Comparison of ENCODE assay signal across 9 cellular contexts in the genomic region with DNA sequence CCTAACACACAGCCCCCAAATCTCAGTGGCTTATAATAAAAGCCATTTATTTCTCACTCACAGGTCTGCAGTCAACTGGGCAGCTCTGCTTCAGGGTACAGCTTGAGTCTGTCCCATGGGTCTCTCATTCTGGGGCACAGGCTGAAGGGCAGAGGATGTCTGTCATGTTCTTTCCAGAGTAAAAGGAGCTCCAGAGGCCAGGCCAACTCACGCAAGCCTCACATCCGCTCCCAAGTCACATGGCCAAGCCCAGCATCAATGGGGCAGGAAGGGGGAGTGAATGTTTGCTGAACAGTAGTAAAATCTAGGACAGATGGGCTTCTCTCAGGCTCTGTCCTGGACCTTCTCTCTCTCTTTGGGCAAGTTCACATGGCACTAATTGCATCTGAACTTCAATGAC. TPM values are rescaled to one million over a fixed set of nuclear protein-coding genes. Genes with fewer than 3 reads are reported as not detected.
DNase-seq lines count a peak whose midpoint lies in the region; ATAC-seq, FAIRE-seq and TF ChIP-seq lines count a peak whose summit lies in the region.
"Had no signal": no experiment of that assay in that cellular context is flagged by ENCODE, and none has a peak within 500 bp of the region (broad histone marks: within the 10 kb centered on the region; RNA-seq: fewer than 3 reads in every experiment).

No MANE protein-coding gene starts in this region.

- peak; percentile 77 to 79 for ATAC-seq in naive thymus-derived CD8-positive, alpha-beta T cell
- ATAC-seq in GM21381 (IDR thresholded peaks at IDR 0.05; ENCODE audit: unreplicated experiment): no peak

- no peak for TF ChIP-seq CTCF in Peyer's patch (IDR thresholded peaks at IDR 0.05)
- no peak for TF ChIP-seq CTCF in endothelial cell of umbilical vein (IDR thresholded peaks at IDR 0.05; ENCODE audit: extremely low read depth in 1 of 2, insufficient read depth in 1 of 2, low read depth in 1 of 2, low read length in 2 of 2)

- H3K27ac Mint-ChIP-seq in naive thymus-derived CD8-positive, alpha-beta T cell: peak overlapping the region in 9 of 10 donors; percentile 25 to 91 (median 48)

- H3K27ac ChIP-seq in Peyer's patch (peak overlapping the region in 2 of 4 donors; percentile 7 to 15), endothelial cell of umbilical vein (ENCODE audit: insufficient read depth, low read depth, low read length) (peak overlapping the region; percentile 58)

- peak overlapping the region; percentile 54 for H3K4me2 ChIP-seq in endothelial cell of umbilical vein (ENCODE audit: insufficient read depth, low read length)

- peak overlapping the region; percentile 77 for H2AFZ ChIP-seq in endothelial cell of umbilical vein (ENCODE audit: low read depth, low read length)

- no peaks in the 10 kb centered on the region for H3K36me3 Mint-ChIP-seq in naive thymus-derived CD8-positive, alpha-beta T cell

- H3K27me3 ChIP-seq in Peyer's patch: no peaks in the 10 kb centered on the region
- H3K27me3 ChIP-seq in endothelial cell of umbilical vein (ENCODE audit: control insufficient read depth in 2 of 2, insufficient read depth in 2 of 2, low read length in 2 of 2): peaks cover 0 to 2% of the 10 kb centered on the region in 2 experiments

- CTCF ChIA-PET in endothelial cell of umbilical vein (lab: Charles Lee): interaction anchor here (1.0 to 2.6 kb wide), 9 partner anchors 8 to 292 kb away, joined by 3 to 14 read pairs (median 4); no protein-coding TSS in a partner anchor

- H3K9ac ChIP-seq in endothelial cell of umbilical vein (replicated peaks; ENCODE audit: extremely low read depth, insufficient read depth, low read length): peak overlapping the region; percentile 20

- no TSS peak for BruUV-seq in endothelial cell of umbilical vein (replicated peaks; lab: Mats Ljungman, UMichigan)

- H3K9me3 ChIP-seq in Peyer's patch (no peaks in the 10 kb centered on the region), endothelial cell of umbilical vein (replicated peaks; ENCODE audit: control insufficient read depth, insufficient read depth, low read length) (no peaks in the 10 kb centered on the region)

- no peaks in the 10 kb centered on the region for H3K79me2 ChIP-seq in endothelial cell of umbilical vein (ENCODE audit: control insufficient read depth, insufficient read depth, low read length)

- H4K20me1 ChIP-seq in endothelial cell of umbilical vein (replicated peaks; ENCODE audit: control insufficient read depth, extremely low read depth, insufficient read depth, low read length): no peaks in the 10 kb centered on the region

- no peak overlapping the region for H3K4me3 ChIP-seq in Peyer's patch
- H3K4me3 ChIP-seq in endothelial cell of umbilical vein (replicated peaks in 1 of 3; ENCODE audit: insufficient read depth in 1 of 3, low read depth in 1 of 3, low read length in 3 of 3): no peak overlapping the region

- peaks cover 0 to 5% (median 0%) of the 10 kb centered on the region in 5 donors for H3K27me3 Mint-ChIP-seq in naive thymus-derived CD8-positive, alpha-beta T cell

- peaks cover 34 to 46% (median 42%) of the 10 kb centered on the region in 4 donors for H3K4me1 Mint-ChIP-seq in naive thymus-derived CD8-positive, alpha-beta T cell

- TF ChIP-seq POLR2A in Peyer's patch (IDR thresholded peaks at IDR 0.05) (no peak), endothelial cell of umbilical vein (IDR thresholded peaks at IDR 0.05; ENCODE audit: low read depth, low read length) (peak; percentile 67)

- FAIRE-seq in endothelial cell of umbilical vein (lab: Jason Lieb, UNC): peak; percentile 98

- H3K9me3 Mint-ChIP-seq in naive thymus-derived CD8-positive, alpha-beta T cell: no peaks in the 10 kb centered on the region

- peak overlapping the region in 8 of 10 donors; percentile 8 to 80 (median 38) for H3K4me3 Mint-ChIP-seq in naive thymus-derived CD8-positive, alpha-beta T cell

- intact Hi-C loops in endothelial cell of umbilical vein (cut with micrococcal nuclease): loop anchor here (2.0 kb wide), 1 partner anchor 52 kb away; no protein-coding TSS in a partner anchor

- dilution Hi-C loops in endothelial cell of umbilical vein (cut with MboI; ENCODE audit: extremely low pct_ligation_motif_present, low sequenced_read_pairs): no loop called here

- H3K9me1 ChIP-seq in endothelial cell of umbilical vein (replicated peaks; ENCODE audit: control insufficient read depth, extremely low read depth, insufficient read depth, low read length): no peaks in the 10 kb centered on the region

- H3K4me1 ChIP-seq in Peyer's patch (peaks cover 0 to 33% (median 1%) of the 10 kb centered on the region in 4 donors), endothelial cell of umbilical vein (ENCODE audit: control insufficient read depth, extremely low read depth, insufficient read depth, low read length) (peaks cover 19% of the 10 kb centered on the region)

- POLR2A ChIA-PET in endothelial cell of umbilical vein (lab: Charles Lee): interaction anchor here (1.4 kb wide), 1 partner anchor 50 kb away, joined by 4 read pairs; no protein-coding TSS in a partner anchor
- POLR2A ChIA-PET in naive thymus-derived CD8-positive, alpha-beta T cell (lab: Charles Lee): interaction anchor here (2.5 kb wide), 1 partner anchor 73 kb away, joined by 10 read pairs; no protein-coding TSS in a partner anchor

- DNase-seq in DMS53 (lab: John Stamatoyannopoulos, UW): peak; percentile 84
- peak in 2 of 3 donors; percentile 34 to 70 for DNase-seq in Peyer's patch
- DNase-seq in endothelial cell of umbilical vein (ENCODE audit: low read depth, low spot score): peak; percentile 72
- DNase-seq in naive thymus-derived CD8-positive, alpha-beta T cell: peak in 4 of 10 donors; percentile 10 to 35 (median 22)
- no peak for DNase-seq in T-helper 9 cell
- DNase-seq in AML-193 (lab: John Stamatoyannopoulos, UW): no peak
- DNase-seq in cerebellar cortex (ENCODE audit: low spot score): no peak
- DNase-seq: effector CD4-positive, alpha-beta T cell had no signal

- H3K36me3 ChIP-seq in Peyer's patch: no peaks in the 10 kb centered on the region
- no peaks in the 10 kb centered on the region for H3K36me3 ChIP-seq in endothelial cell of umbilical vein (ENCODE audit: control insufficient read depth in 2 of 2, extremely low read depth in 1 of 2, insufficient read depth in 2 of 2, low read length in 2 of 2)

TF ChIP-seq in endothelial cell of umbilical vein, 7 proteins besides CTCF, POLR2A, EP300 and RAD21:
- TF ChIP-seq GATA2 (IDR thresholded peaks at IDR 0.05; ENCODE audit: insufficient read depth, insufficient read length, low read depth, low read length) (no peak), JUN (IDR thresholded peaks at IDR 0.05; ENCODE audit: borderline replicate concordance, insufficient read depth, insufficient read length, low read depth) (no peak), MYC (IDR thresholded peaks at IDR 0.05; ENCODE audit: low read depth, low read length) (no peak), FOS (IDR thresholded peaks at IDR 0.05; ENCODE audit: borderline replicate concordance, insufficient read depth, low read length) (peak; percentile 54), POLR2AphosphoS5 (IDR thresholded peaks at IDR 0.05; ENCODE audit: insufficient read depth, low read depth, low read length) (peak; percentile 59)
- TF ChIP-seq, protein P1, sequence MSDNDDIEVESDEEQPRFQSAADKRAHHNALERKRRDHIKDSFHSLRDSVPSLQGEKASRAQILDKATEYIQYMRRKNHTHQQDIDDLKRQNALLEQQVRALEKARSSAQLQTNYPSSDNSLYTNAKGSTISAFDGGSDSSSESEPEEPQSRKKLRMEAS (IDR thresholded peaks at IDR 0.05; ENCODE audit: insufficient read depth, insufficient read length): peak; percentile 90

RNA-seq across cellular contexts. Expression of a gene that starts 7.1 kb away (rescaled TPM):
- total RNA-seq in Peyer's patch (10 to 100 TPM; 19.0 to 35.2 (median 33.4) TPM), endothelial cell of umbilical vein (49.5 and 59.4 TPM in 2 replicates)
- polyA plus RNA-seq in endothelial cell of umbilical vein: 44.9 and 46.1 TPM in 2 replicates
- 51.0 and 51.5 TPM in 2 replicates for polyA plus RNA-seq in endothelial cell of umbilical vein (2011; cell fraction: cytosol; rRNA removed)
- 40.7 and 41.0 TPM in 2 replicates for polyA plus RNA-seq in endothelial cell of umbilical vein (2011; cell fraction: nucleus; rRNA removed)
- 69.6 and 71.8 TPM in 2 replicates for polyA plus RNA-seq in endothelial cell of umbilical vein (2012)
- 24.9 and 28.2 TPM in 2 replicates for polyA minus RNA-seq in endothelial cell of umbilical vein
- polyA minus RNA-seq in endothelial cell of umbilical vein (2011; cell fraction: cytosol; rRNA and poly(A)+ RNA removed): 14.7 TPM
- 24.8 and 27.8 TPM in 2 replicates for polyA minus RNA-seq in endothelial cell of umbilical vein (2011; cell fraction: nucleus; rRNA and poly(A)+ RNA removed)
- total RNA-seq in naive thymus-derived CD8-positive, alpha-beta T cell: 10 to 100 TPM; 88.7 to 93.8 TPM
- 10 to 100 TPM; 16.1 to 19.8 (median 16.7) TPM for polyA plus RNA-seq in naive thymus-derived CD8-positive, alpha-beta T cell

Comparison
In these comparisons a context has a peak if more than half of its experiments do, and no peak if none do; other contexts are left out.
1. DNase-seq: peak in DMS53 (single experiment), Peyer's patch (2 of 3) and endothelial cell of umbilical vein (single experiment); none in T-helper 9 cell (single experiment), AML-193 (0 of 2) and cerebellar cortex (single experiment).